ENCODE assay signal across 8 cellular contexts in the genomic region with DNA sequence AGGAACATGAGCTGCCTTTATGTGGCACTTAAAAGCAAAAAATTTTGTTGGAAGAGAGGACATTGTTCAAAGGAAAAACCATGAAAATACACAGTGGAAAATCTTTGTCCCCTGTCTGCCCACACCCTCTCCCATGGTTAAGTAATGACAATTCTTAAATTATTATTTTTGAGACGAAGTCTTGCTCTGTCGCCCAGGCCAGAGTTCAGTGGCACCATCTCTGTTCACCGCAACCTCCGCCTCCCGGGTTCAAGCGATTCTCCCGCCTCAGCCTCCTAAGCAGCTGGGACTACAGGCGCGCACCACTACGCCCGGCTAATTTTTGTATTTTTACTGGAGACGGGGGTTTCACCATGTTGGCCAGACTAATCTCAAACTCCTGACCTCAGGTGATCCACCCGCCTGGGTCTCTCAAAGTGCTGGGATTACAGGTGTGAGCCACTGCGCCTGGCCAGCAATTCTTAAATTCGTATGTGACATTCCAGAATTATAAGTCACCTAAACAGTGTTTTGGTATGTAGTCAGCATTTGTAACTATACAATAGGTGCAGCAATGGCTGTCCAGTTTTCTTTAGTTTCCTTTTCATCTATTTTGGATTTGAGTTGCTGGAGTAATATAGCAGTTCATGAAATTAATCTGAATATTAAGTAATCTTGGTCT. TPM values are rescaled to one million over a fixed set of nuclear protein-coding genes. Genes with fewer than 3 reads are reported as not detected.
DNase-seq lines count a peak whose midpoint lies in the region; ATAC-seq, FAIRE-seq and TF ChIP-seq lines count a peak whose summit lies in the region.

No MANE protein-coding gene starts in this region.

- ATAC-seq in memory B cell (ENCODE audit: low read depth) = no peak
- ATAC-seq in upper lobe of right lung = no peak

- H3K9me3 ChIP-seq in astrocyte (ENCODE audit: insufficient read depth, low read depth, low read length) = no peaks in the 10 kb centered on the region
- no peaks in the 10 kb centered on the region for H3K9me3 ChIP-seq in upper lobe of right lung

- peak overlapping the region; percentile 95 for H3K9ac ChIP-seq in astrocyte (ENCODE audit: low read length)

- no peak for TF ChIP-seq CTCF in astrocyte (IDR thresholded peaks at IDR 0.05; ENCODE audit: insufficient read depth, low read depth, low read length)
- no peak for TF ChIP-seq CTCF in upper lobe of right lung (IDR thresholded peaks at IDR 0.05)

- peak; percentile 37 for DNase-seq in activated T-cell treated with anti-CD3 and anti-CD28 coated beads, Interleukin-2, amount 50 U/mL, for 24 hours
- no peak for DNase-seq in activated T-cell treated with anti-CD3 and anti-CD28 coated beads, Interleukin-2, amount 50 U/mL, for 1 hour
- DNase-seq in astrocyte (ENCODE audit: low read depth) = no peak
- DNase-seq in memory B cell (ENCODE audit: low spot score in 2 of 2) = no peak
- DNase-seq in upper lobe of right lung = no peak
- DNase-seq in HK-2 (ENCODE audit: unreplicated experiment) = no peak
- no peak for DNase-seq in DMS 273 (lab: John Stamatoyannopoulos, UW; ENCODE audit: unreplicated experiment)
- no peak for DNase-seq in middle frontal gyrus (ENCODE audit: extremely low spot score, low spot score)

- intact Hi-C loops in upper lobe of right lung (cut with DNase I) = no loop called here

- H3K4me3 Mint-ChIP-seq in activated T-cell treated with anti-CD3 and anti-CD28 coated beads, Interleukin-2, amount 50 U/mL, for 24 hours = peak overlapping the region; percentile 91
- H3K4me3 Mint-ChIP-seq in astrocyte (ENCODE audit: unreplicated experiment) = peak overlapping the region; percentile 97
- peak overlapping the region; percentile 92 for H3K4me3 Mint-ChIP-seq in memory B cell

- H3K4me1 Mint-ChIP-seq in activated T-cell treated with anti-CD3 and anti-CD28 coated beads, Interleukin-2, amount 50 U/mL, for 24 hours (ENCODE audit: low read depth) = peaks cover 43% of the 10 kb centered on the region
- H3K4me1 Mint-ChIP-seq in astrocyte (ENCODE audit: low read depth, unreplicated experiment) (peaks cover 3% of the 10 kb centered on the region), memory B cell (peaks cover 14% of the 10 kb centered on the region)

- H3K4me1 ChIP-seq in astrocyte (ENCODE audit: insufficient read depth, low read length) (peaks cover 4% of the 10 kb centered on the region), upper lobe of right lung (peaks cover 12% of the 10 kb centered on the region)

- H3K9me3 Mint-ChIP-seq in activated T-cell treated with anti-CD3 and anti-CD28 coated beads, Interleukin-2, amount 50 U/mL, for 24 hours = peaks cover 5% of the 10 kb centered on the region
- H3K9me3 Mint-ChIP-seq in astrocyte (ENCODE audit: unreplicated experiment) (no peaks in the 10 kb centered on the region), memory B cell (no peaks in the 10 kb centered on the region)

- no peaks in the 10 kb centered on the region for H3K27me3 Mint-ChIP-seq in activated T-cell treated with anti-CD3 and anti-CD28 coated beads, Interleukin-2, amount 50 U/mL, for 24 hours
- no peaks in the 10 kb centered on the region for H3K27me3 Mint-ChIP-seq in astrocyte (ENCODE audit: low read depth, unreplicated experiment)
- peaks cover under 1% of the 10 kb centered on the region for H3K27me3 Mint-ChIP-seq in memory B cell

- no peak for FAIRE-seq in astrocyte (lab: Jason Lieb, UNC)

- peak overlapping the region; percentile 87 for H3K4me3 ChIP-seq in astrocyte (ENCODE audit: insufficient read depth, low read depth, low read length)
- peak overlapping the region; percentile 100 for H3K4me3 ChIP-seq in upper lobe of right lung

- peak overlapping the region; percentile 84 for H3K4me2 ChIP-seq in astrocyte (ENCODE audit: low read length)

- peak overlapping the region; percentile 86 for H2AFZ ChIP-seq in astrocyte (ENCODE audit: low read depth, low read length)

- H3K36me3 ChIP-seq in astrocyte (ENCODE audit: insufficient read depth, low read length) = peaks cover 10% of the 10 kb centered on the region
- H3K36me3 ChIP-seq in upper lobe of right lung = peaks cover 11% of the 10 kb centered on the region

- H3K27me3 ChIP-seq in astrocyte (ENCODE audit: insufficient read depth, low read length) (no peaks in the 10 kb centered on the region), upper lobe of right lung (no peaks in the 10 kb centered on the region)

- H3K27ac ChIP-seq in astrocyte (ENCODE audit: low read depth, low read length) = peak overlapping the region; percentile 82
- H3K27ac ChIP-seq in upper lobe of right lung = peak overlapping the region; percentile 93

- peaks cover 38% of the 10 kb centered on the region for H3K36me3 Mint-ChIP-seq in activated T-cell treated with anti-CD3 and anti-CD28 coated beads, Interleukin-2, amount 50 U/mL, for 24 hours (ENCODE audit: low read depth)
- H3K36me3 Mint-ChIP-seq in astrocyte (ENCODE audit: low read depth, unreplicated experiment) (peaks cover 5% of the 10 kb centered on the region), memory B cell (peaks cover 7% of the 10 kb centered on the region)

- peaks cover 44% of the 10 kb centered on the region for H3K79me2 ChIP-seq in astrocyte (ENCODE audit: insufficient read depth, low read length)

- peaks cover 25% of the 10 kb centered on the region for H4K20me1 ChIP-seq in astrocyte (ENCODE audit: insufficient read depth, low read length)

- H3K27ac Mint-ChIP-seq in activated T-cell treated with anti-CD3 and anti-CD28 coated beads, Interleukin-2, amount 50 U/mL, for 24 hours = peak overlapping the region; percentile 98
- H3K27ac Mint-ChIP-seq in astrocyte (ENCODE audit: unreplicated experiment) (peak overlapping the region; percentile 95), memory B cell (peak overlapping the region; percentile 93)

RNA-seq across cellular contexts. Expression of a gene that starts 0.6 kb away (rescaled TPM):
- total RNA-seq in astrocyte (289 and 310 TPM in 2 replicates), upper lobe of right lung (128 TPM)
